ENCODE assay signal across 1 cellular context in genomic region chr11:117143871-117144476, GRCh38.
A peak's percentile ranks its signal among the peaks of the same experiment; 100 is the strongest.
TF ChIP-seq lines count a peak whose summit lies in the region.

Gene PAFAH1B2 (plus strand): TSS chr11:117144287. CDS start chr11:117152448, 8,161 bp downstream.

TF ChIP-seq in GM12878, 131 proteins besides CTCF, POLR2A, EP300 and RAD21 (continued from another document and continues in another):
- TF ChIP-seq, protein P1, sequence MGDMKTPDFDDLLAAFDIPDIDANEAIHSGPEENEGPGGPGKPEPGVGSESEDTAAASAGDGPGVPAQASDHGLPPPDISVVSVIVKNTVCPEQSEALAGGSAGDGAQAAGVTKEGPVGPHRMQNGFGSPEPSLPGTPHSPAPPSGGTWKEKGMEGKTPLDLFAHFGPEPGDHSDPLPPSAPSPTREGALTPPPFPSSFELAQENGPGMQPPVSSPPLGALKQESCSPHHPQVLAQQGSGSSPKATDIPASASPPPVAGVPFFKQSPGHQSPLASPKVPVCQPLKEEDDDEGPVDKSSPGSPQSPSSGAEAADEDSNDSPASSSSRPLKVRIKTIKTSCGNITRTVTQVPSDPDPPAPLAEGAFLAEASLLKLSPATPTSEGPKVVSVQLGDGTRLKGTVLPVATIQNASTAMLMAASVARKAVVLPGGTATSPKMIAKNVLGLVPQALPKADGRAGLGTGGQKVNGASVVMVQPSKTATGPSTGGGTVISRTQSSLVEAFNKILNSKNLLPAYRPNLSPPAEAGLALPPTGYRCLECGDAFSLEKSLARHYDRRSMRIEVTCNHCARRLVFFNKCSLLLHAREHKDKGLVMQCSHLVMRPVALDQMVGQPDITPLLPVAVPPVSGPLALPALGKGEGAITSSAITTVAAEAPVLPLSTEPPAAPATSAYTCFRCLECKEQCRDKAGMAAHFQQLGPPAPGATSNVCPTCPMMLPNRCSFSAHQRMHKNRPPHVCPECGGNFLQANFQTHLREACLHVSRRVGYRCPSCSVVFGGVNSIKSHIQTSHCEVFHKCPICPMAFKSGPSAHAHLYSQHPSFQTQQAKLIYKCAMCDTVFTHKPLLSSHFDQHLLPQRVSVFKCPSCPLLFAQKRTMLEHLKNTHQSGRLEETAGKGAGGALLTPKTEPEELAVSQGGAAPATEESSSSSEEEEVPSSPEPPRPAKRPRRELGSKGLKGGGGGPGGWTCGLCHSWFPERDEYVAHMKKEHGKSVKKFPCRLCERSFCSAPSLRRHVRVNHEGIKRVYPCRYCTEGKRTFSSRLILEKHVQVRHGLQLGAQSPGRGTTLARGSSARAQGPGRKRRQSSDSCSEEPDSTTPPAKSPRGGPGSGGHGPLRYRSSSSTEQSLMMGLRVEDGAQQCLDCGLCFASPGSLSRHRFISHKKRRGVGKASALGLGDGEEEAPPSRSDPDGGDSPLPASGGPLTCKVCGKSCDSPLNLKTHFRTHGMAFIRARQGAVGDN (IDR thresholded peaks at IDR 0.05) = peak; percentile 72
- TF ChIP-seq, protein P2, sequence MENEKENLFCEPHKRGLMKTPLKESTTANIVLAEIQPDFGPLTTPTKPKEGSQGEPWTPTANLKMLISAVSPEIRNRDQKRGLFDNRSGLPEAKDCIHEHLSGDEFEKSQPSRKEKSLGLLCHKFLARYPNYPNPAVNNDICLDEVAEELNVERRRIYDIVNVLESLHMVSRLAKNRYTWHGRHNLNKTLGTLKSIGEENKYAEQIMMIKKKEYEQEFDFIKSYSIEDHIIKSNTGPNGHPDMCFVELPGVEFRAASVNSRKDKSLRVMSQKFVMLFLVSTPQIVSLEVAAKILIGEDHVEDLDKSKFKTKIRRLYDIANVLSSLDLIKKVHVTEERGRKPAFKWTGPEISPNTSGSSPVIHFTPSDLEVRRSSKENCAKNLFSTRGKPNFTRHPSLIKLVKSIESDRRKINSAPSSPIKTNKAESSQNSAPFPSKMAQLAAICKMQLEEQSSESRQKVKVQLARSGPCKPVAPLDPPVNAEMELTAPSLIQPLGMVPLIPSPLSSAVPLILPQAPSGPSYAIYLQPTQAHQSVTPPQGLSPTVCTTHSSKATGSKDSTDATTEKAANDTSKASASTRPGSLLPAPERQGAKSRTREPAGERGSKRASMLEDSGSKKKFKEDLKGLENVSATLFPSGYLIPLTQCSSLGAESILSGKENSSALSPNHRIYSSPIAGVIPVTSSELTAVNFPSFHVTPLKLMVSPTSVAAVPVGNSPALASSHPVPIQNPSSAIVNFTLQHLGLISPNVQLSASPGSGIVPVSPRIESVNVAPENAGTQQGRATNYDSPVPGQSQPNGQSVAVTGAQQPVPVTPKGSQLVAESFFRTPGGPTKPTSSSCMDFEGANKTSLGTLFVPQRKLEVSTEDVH (IDR thresholded peaks at IDR 0.05; ENCODE audit: low read depth, partially characterized antibody) = peak; percentile 55
- peak; percentile 86; the same call in 1 of the 2 replicates for TF ChIP-seq PAX5 (IDR thresholded peaks at IDR 0.05; ENCODE audit: borderline replicate concordance, low read depth, low read length)
- no peak for TF ChIP-seq NR2C2 (IDR thresholded peaks at IDR 0.05; ENCODE audit: borderline replicate concordance, control insufficient read depth, insufficient read length, low read depth)
- no peak for TF ChIP-seq ZNF24 (IDR thresholded peaks at IDR 0.05)
- TF ChIP-seq RAD51 (IDR thresholded peaks at IDR 0.05) = no peak
- TF ChIP-seq IKZF2 (IDR thresholded peaks at IDR 0.05) = peak; percentile 76
- TF ChIP-seq CBFB (IDR thresholded peaks at IDR 0.05; ENCODE audit: low read depth) = peak; percentile 76
- no peak for TF ChIP-seq SRF (IDR thresholded peaks at IDR 0.05; ENCODE audit: low read depth in 2 of 2, low read length in 2 of 2)
- TF ChIP-seq ELK1 (IDR thresholded peaks at IDR 0.05; ENCODE audit: low read depth, low read length) = peak; percentile 95
- peak; percentile 45; the same call in 1 of the 2 replicates for TF ChIP-seq MTA2 (IDR thresholded peaks at IDR 0.05; ENCODE audit: low read depth)
- TF ChIP-seq, protein P3, sequence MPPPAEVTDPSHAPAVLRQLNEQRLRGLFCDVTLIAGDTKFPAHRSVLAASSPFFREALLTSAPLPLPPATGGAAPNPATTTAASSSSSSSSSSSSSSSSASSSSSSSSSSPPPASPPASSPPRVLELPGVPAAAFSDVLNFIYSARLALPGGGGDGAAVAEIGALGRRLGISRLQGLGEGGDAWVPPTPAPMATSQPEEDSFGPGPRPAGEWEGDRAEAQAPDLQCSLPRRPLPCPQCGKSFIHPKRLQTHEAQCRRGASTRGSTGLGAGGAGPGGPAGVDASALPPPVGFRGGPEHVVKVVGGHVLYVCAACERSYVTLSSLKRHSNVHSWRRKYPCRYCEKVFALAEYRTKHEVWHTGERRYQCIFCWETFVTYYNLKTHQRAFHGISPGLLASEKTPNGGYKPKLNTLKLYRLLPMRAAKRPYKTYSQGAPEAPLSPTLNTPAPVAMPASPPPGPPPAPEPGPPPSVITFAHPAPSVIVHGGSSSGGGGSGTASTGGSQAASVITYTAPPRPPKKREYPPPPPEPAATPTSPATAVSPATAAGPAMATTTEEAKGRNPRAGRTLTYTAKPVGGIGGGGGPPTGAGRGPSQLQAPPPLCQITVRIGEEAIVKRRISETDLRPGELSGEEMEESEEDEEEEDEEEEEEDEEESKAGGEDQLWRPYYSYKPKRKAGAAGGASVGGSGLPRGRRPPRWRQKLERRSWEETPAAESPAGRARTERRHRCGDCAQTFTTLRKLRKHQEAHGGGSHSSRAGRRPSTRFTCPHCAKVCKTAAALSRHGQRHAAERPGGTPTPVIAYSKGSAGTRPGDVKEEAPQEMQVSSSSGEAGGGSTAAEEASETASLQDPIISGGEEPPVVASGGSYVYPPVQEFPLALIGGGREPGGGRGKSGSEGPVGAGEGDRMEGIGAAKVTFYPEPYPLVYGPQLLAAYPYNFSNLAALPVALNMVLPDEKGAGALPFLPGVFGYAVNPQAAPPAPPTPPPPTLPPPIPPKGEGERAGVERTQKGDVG (CRISPR knock-in tag; IDR thresholded peaks at IDR 0.05) = no peak
- TF ChIP-seq MTA3 (IDR thresholded peaks at IDR 0.05; ENCODE audit: borderline replicate concordance, low read length) = no peak
- peak; percentile 64; the same call in 1 of the 2 replicates for TF ChIP-seq TAF1 (IDR thresholded peaks at IDR 0.05; ENCODE audit: borderline replicate concordance, low read depth, low read length)
- no peak for TF ChIP-seq CBX3 (IDR thresholded peaks at IDR 0.05; ENCODE audit: borderline replicate concordance, low read depth)
- TF ChIP-seq DPF2 (IDR thresholded peaks at IDR 0.05) = peak; percentile 94
- TF ChIP-seq YBX1 (IDR thresholded peaks at IDR 0.05) = no peak
- peak; percentile 29; the same call in 1 of the 2 replicates for TF ChIP-seq ZBTB11 (CRISPR knock-in tag; IDR thresholded peaks at IDR 0.05)
- no peak for TF ChIP-seq NRF1 (conservative IDR thresholded peaks at IDR 0.05; ENCODE audit: low read depth, low read length)
- peak; percentile 99 for TF ChIP-seq PKNOX1 (IDR thresholded peaks at IDR 0.05)
- no peak for TF ChIP-seq KAT2A (conservative IDR thresholded peaks at IDR 0.05; ENCODE audit: control insufficient read depth, low read depth, low read length)
- TF ChIP-seq ATF7 (IDR thresholded peaks at IDR 0.05; ENCODE audit: low read depth) = peak; percentile 67
- TF ChIP-seq ZNF274 (IDR thresholded peaks at IDR 0.05; ENCODE audit: insufficient read depth, insufficient read length) = no peak
- no peak for TF ChIP-seq REST (IDR thresholded peaks at IDR 0.05; ENCODE audit: low read depth, low read length)
- no peak for TF ChIP-seq WRNIP1 (IDR thresholded peaks at IDR 0.05; ENCODE audit: borderline replicate concordance, low read depth, low read length)
- TF ChIP-seq FOXK2 (IDR thresholded peaks at IDR 0.05) = no peak
- TF ChIP-seq MEF2A (IDR thresholded peaks at IDR 0.05; ENCODE audit: insufficient read depth, low read depth, low read length) = no peak
- no peak for TF ChIP-seq USF1 (IDR thresholded peaks at IDR 0.05; ENCODE audit: borderline replicate concordance, extremely low read length, insufficient read depth, low read depth, low read length)
- TF ChIP-seq ASH2L (IDR thresholded peaks at IDR 0.05; ENCODE audit: borderline replicate concordance, low read depth) = 0 out of 2 replicates have a peak, but pooled peaks have one; percentile 32
- no peak for TF ChIP-seq HDAC2 (IDR thresholded peaks at IDR 0.05)
- TF ChIP-seq SIX5 (IDR thresholded peaks at IDR 0.05; ENCODE audit: low read depth, low read length, severe bottlenecking) = no peak
- TF ChIP-seq SPI1 (IDR thresholded peaks at IDR 0.05; ENCODE audit: borderline replicate concordance, insufficient read depth, low read depth, low read length) = peak; percentile 71; the same call in 1 of the 2 replicates
- TF ChIP-seq CHD1 (IDR thresholded peaks at IDR 0.05; ENCODE audit: low read depth, low read length) = no peak
- no peak for TF ChIP-seq ZBTB33 (IDR thresholded peaks at IDR 0.05)
